Comparison of ENCODE assay signal across 9 cellular contexts in the genomic region with DNA sequence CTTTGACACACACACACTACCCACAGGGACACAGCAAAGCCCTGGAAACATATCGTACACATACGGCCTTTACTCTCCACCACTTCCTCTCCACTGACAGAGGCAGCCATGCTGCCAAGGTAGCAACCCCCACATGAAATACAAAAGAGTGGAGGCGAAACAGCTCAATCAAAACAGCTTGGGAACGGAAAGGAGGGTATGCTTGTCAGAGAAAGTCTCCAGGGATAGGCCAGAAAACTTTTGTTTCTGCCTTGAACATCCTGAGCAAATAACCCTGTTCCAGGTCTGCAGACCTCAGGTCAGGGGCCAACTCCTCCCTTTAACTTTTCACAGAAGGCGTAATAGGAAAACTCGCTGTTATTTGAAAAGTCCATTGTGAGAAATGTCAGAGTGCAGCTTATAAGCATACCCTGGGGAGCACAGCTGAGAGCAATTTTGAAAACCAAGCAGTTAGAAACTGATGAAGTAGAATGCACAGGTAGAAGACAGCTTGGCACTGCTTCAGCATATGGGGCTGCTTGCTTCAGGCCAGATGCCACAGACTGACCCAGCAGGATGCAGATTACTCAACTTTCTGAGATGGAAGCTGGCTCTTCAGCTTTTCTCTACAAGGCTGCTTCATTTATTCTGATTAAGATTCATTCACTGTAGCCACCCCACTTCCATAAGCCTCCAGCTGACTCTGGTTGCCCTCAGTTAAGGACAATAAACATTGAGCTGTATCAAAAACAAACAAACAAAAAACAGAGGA. TPM values are rescaled to one million over a fixed set of nuclear protein-coding genes. Genes with fewer than 3 reads are reported as not detected.
DNase-seq lines count a peak whose midpoint lies in the region; ATAC-seq and TF ChIP-seq lines count a peak whose summit lies in the region.
"Had no signal": no experiment of that assay in that cellular context is flagged by ENCODE, and none has a peak within 500 bp of the region (broad histone marks: within the 10 kb centered on the region; RNA-seq: fewer than 3 reads in every experiment).

No MANE protein-coding gene starts in this region.

- no peak for TF ChIP-seq POLR2A in heart left ventricle (IDR thresholded peaks at IDR 0.05)

- no peaks in the 10 kb centered on the region for H3K9me2 ChIP-seq in DOHH2 (replicated peaks; ENCODE audit: control insufficient read depth, low read length)

- WGBS in heart left ventricle, 4 donors: 28 to 41% (median 35%) methylated on average over 6 of the region's 6 CpGs

- H3K4me2 ChIP-seq in DOHH2 (ENCODE audit: low read length): peak overlapping the region; percentile 13; the same call in 1 of the 2 replicates

- H3K36me3 Mint-ChIP-seq in activated CD4-positive, alpha-beta memory T cell treated with anti-CD3 and anti-CD28 coated beads, Interleukin-2, amount 10 ng/mL, durations not matched to agents 7 days and 5 days (ENCODE audit: low read depth): peaks cover 59% of the 10 kb centered on the region

- peak overlapping the region; percentile 58 for H3K4me3 Mint-ChIP-seq in activated CD4-positive, alpha-beta memory T cell treated with anti-CD3 and anti-CD28 coated beads, Interleukin-2, amount 10 ng/mL, durations not matched to agents 7 days and 5 days

- no peaks in the 10 kb centered on the region for H3K9me3 ChIP-seq in DOHH2 (ENCODE audit: control insufficient read depth, insufficient read depth, low read length)
- no peaks in the 10 kb centered on the region for H3K9me3 ChIP-seq in heart left ventricle
- no peaks in the 10 kb centered on the region for H3K9me3 ChIP-seq in thoracic aorta

- H3F3A ChIP-seq in DOHH2 (ENCODE audit: control insufficient read depth, insufficient read depth): no peaks in the 10 kb centered on the region; the same call in 1 of the 2 replicates

- no peak overlapping the region for H3K27ac ChIP-seq in DOHH2 (ENCODE audit: low read depth, low read length)
- H3K27ac ChIP-seq in heart left ventricle: peak overlapping the region; percentile 11 to 86 (median 70)
- H3K27ac ChIP-seq in thoracic aorta: peak overlapping the region; percentile 24 to 87

- TF ChIP-seq CTCF in DOHH2 (IDR thresholded peaks at IDR 0.05; ENCODE audit: low read depth, low read length, poor library complexity, severe bottlenecking) (no peak), heart left ventricle (IDR thresholded peaks at IDR 0.05) (no peak), thoracic aorta (IDR thresholded peaks at IDR 0.05) (no peak)

- H3K36me3 ChIP-seq in DOHH2 (ENCODE audit: control insufficient read depth, low read length) (peaks cover 32% of the 10 kb centered on the region), heart left ventricle (peaks cover 0 to 9% (median 0%) of the 10 kb centered on the region in 9 donors), thoracic aorta (no peaks in the 10 kb centered on the region)

- intact Hi-C loops in heart left ventricle (cut with DNase I): no loop called here

- H4K20me1 ChIP-seq in DOHH2 (ENCODE audit: control insufficient read depth, insufficient read depth, low read depth, low read length): no peaks in the 10 kb centered on the region

- peaks cover 9% of the 10 kb centered on the region for H3K79me2 ChIP-seq in DOHH2 (ENCODE audit: control insufficient read depth, low read length)

- peaks cover 45% of the 10 kb centered on the region for H3K4me1 Mint-ChIP-seq in activated CD4-positive, alpha-beta memory T cell treated with anti-CD3 and anti-CD28 coated beads, Interleukin-2, amount 10 ng/mL, durations not matched to agents 7 days and 5 days

- CTCF ChIA-PET in activated CD4-positive, alpha-beta memory T cell treated with anti-CD3 and anti-CD28 coated beads, Interleukin-2, amount 10 ng/mL, durations not matched to agents 7 days and 5 days (lab: Charles Lee): interaction anchor here (0.6 to 5.3 kb wide), 6 partner anchors 25 to 88 kb away, joined by 3 to 55 read pairs (median 4); no protein-coding TSS in a partner anchor

- no peaks in the 10 kb centered on the region for H3K9me3 Mint-ChIP-seq in activated CD4-positive, alpha-beta memory T cell treated with anti-CD3 and anti-CD28 coated beads, Interleukin-2, amount 10 ng/mL, durations not matched to agents 7 days and 5 days

- H3K4me1 ChIP-seq in DOHH2 (ENCODE audit: control insufficient read depth, low read length) (peaks cover 19% of the 10 kb centered on the region), heart left ventricle (peaks cover 14 to 90% (median 66%) of the 10 kb centered on the region in 12 donors), thoracic aorta (ENCODE audit: control insufficient read depth in 1 of 2, low read depth in 2 of 2) (peaks cover 36 to 58% of the 10 kb centered on the region in 2 donors)

- H3K4me3 ChIP-seq in DOHH2 (ENCODE audit: low read length) (no peak overlapping the region), heart left ventricle (no peak overlapping the region), thoracic aorta (peak overlapping the region; percentile 42)

- no peaks in the 10 kb centered on the region for H3K27me3 Mint-ChIP-seq in activated CD4-positive, alpha-beta memory T cell treated with anti-CD3 and anti-CD28 coated beads, Interleukin-2, amount 10 ng/mL, durations not matched to agents 7 days and 5 days

- H3K27me3 ChIP-seq in DOHH2 (ENCODE audit: control insufficient read depth, low read length): no peaks in the 10 kb centered on the region
- H3K27me3 ChIP-seq in heart left ventricle: no peaks in the 10 kb centered on the region
- no peaks in the 10 kb centered on the region for H3K27me3 ChIP-seq in thoracic aorta (replicated peaks; ENCODE audit: insufficient read depth)

- peak; percentile 58 for DNase-seq in activated CD4-positive, alpha-beta memory T cell treated with anti-CD3 and anti-CD28 coated beads, Interleukin-2, amount 10 ng/mL, durations not matched to agents 7 days and 5 days
- DNase-seq in heart left ventricle (no peak), thoracic aorta (ENCODE audit: low spot score) (no peak), islet precursor cell (no peak), medulla oblongata (ENCODE audit: extremely low spot score) (no peak)

- ATAC-seq in HG03064 (IDR thresholded peaks at IDR 0.05; ENCODE audit: low read depth, unreplicated experiment) (peak; percentile 62), heart left ventricle (peak in 3 of 4 donors; percentile 37 to 55 (median 48)), thoracic aorta (ENCODE audit: insufficient number of reproducible peaks, low FRiP score, low read depth) (peak; percentile 33), HG03159 (IDR thresholded peaks at IDR 0.05; ENCODE audit: unreplicated experiment) (no peak)

- POLR2A ChIA-PET in activated CD4-positive, alpha-beta memory T cell treated with anti-CD3 and anti-CD28 coated beads, Interleukin-2, amount 10 ng/mL, durations not matched to agents 7 days and 5 days (lab: Charles Lee): interaction anchor here (0.7 to 6.7 kb wide), 9 partner anchors 10 to 346 kb away, joined by 3 to 61 read pairs (median 3); a partner anchor contains a TSS

- H3K27ac Mint-ChIP-seq in activated CD4-positive, alpha-beta memory T cell treated with anti-CD3 and anti-CD28 coated beads, Interleukin-2, amount 10 ng/mL, durations not matched to agents 7 days and 5 days: peak overlapping the region; percentile 92

RNA-seq across cellular contexts. Expression of a gene that starts 18.0 kb away (rescaled TPM):
- 10 to 100 TPM; 48.4 to 53.2 TPM for total RNA-seq in activated CD4-positive, alpha-beta memory T cell treated with anti-CD3 and anti-CD28 coated beads, Interleukin-2, amount 10 ng/mL, durations not matched to agents 7 days and 5 days
- total RNA-seq in heart left ventricle: 100 to 1,000 TPM in 2 of 9 donors, 10 to 100 TPM in 7; 58.3 to 108 (median 78.3) TPM
- 10 to 100 TPM; 21.0 to 41.1 TPM for polyA plus RNA-seq in heart left ventricle
- 10 to 100 TPM; 62.4 to 62.6 TPM for total RNA-seq in thoracic aorta

RNA-seq across cellular contexts. Expression of a gene that starts 18.4 kb away (rescaled TPM):
- 10 to 100 TPM; 25.6 to 27.8 TPM for total RNA-seq in activated CD4-positive, alpha-beta memory T cell treated with anti-CD3 and anti-CD28 coated beads, Interleukin-2, amount 10 ng/mL, durations not matched to agents 7 days and 5 days
- 10 to 100 TPM; 20.7 to 44.4 (median 35.3) TPM for total RNA-seq in heart left ventricle
- polyA plus RNA-seq in heart left ventricle: 10 to 100 TPM; 14.6 to 27.0 TPM
- total RNA-seq in thoracic aorta: 10 to 100 TPM; 21.0 to 39.0 TPM

RNA-seq across cellular contexts. Expression of a gene that starts 33.9 kb away (rescaled TPM):
- under 1 TPM; 0.65 to 0.85 TPM for total RNA-seq in activated CD4-positive, alpha-beta memory T cell treated with anti-CD3 and anti-CD28 coated beads, Interleukin-2, amount 10 ng/mL, durations not matched to agents 7 days and 5 days
- total RNA-seq in heart left ventricle (under 1 TPM in 6 of 9 donors, not detected in 3; 0.12 to 0.57 (median 0.41) TPM), thoracic aorta (1 to 10 TPM in 1 of 2 donors, not detected in 1; 4.7 TPM)
- under 1 TPM; 0.15 to 0.17 TPM for polyA plus RNA-seq in heart left ventricle
- total RNA-seq: glomerular endothelial cell had no signal
